In the genomic region with DNA sequence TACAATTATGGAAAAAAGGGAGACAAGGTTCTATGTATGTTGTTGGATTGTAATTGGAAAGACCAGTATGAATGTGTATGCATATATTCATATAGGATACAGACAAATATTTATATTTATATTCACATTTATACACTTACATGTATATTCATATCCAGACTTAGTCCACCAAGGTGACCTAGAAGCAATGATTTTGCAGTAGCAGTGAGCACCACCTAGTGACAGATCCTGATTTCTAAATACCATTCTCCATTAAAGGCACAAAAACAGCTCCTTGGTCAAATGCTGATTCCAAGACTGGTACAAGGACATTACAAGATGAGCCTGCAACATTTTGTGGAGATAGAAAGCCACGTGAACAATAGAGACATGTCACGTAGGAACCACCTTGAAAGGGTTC, we compare ENCODE assay signal across 1 cellular context.
TF ChIP-seq lines count a peak whose summit lies in the region.

No MANE protein-coding gene starts in this region.

TF ChIP-seq in H1, 55 proteins besides CTCF, POLR2A, EP300 and RAD21:
- TF ChIP-seq RFX5 (IDR thresholded peaks at IDR 0.05; ENCODE audit: borderline replicate concordance, low read depth, low read length) (no peak), GTF2F1 (IDR thresholded peaks at IDR 0.05; ENCODE audit: borderline replicate concordance, low read depth, low read length) (no peak)
- TF ChIP-seq, protein P1, sequence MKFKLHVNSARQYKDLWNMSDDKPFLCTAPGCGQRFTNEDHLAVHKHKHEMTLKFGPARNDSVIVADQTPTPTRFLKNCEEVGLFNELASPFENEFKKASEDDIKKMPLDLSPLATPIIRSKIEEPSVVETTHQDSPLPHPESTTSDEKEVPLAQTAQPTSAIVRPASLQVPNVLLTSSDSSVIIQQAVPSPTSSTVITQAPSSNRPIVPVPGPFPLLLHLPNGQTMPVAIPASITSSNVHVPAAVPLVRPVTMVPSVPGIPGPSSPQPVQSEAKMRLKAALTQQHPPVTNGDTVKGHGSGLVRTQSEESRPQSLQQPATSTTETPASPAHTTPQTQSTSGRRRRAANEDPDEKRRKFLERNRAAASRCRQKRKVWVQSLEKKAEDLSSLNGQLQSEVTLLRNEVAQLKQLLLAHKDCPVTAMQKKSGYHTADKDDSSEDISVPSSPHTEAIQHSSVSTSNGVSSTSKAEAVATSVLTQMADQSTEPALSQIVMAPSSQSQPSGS (IDR thresholded peaks at IDR 0.05; ENCODE audit: low read length) = no peak
